Comparison of ENCODE assay signal across 16 cellular contexts in the genomic region with DNA sequence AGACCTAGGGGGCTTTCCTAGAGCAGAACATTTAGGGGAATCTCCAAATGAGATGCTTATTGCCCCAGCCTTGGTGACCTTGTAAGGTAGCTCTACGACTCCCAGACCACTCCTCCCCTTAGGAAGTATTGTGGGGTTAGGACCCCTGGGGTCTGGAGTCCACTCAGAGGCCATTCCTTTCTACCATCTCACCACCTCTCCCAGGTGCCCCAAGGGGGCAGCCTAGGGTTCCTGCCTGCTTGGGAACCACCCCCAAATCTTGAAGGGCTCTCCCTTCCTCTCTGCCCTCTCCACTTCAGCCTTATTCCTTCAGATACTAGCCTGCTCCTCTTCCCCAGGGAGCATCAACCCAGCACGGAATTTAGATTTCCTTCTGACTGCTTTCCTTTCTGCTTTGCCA. TPM values are rescaled to one million over a fixed set of nuclear protein-coding genes. Genes with fewer than 3 reads are reported as not detected.
DNase-seq lines count a peak whose midpoint lies in the region; ATAC-seq and TF ChIP-seq lines count a peak whose summit lies in the region.
"Had no signal": no experiment of that assay in that cellular context is flagged by ENCODE, and none has a peak within 500 bp of the region (broad histone marks: within the 10 kb centered on the region; RNA-seq: fewer than 3 reads in every experiment).

No MANE protein-coding gene starts in this region.

- TF ChIP-seq CTCF in GM23338 (conservative IDR thresholded peaks at IDR 0.05; ENCODE audit: low read depth in 2 of 2): peak; percentile 46 to 51; a peak in 3 of 4 replicates
- 0 out of 2 replicates have a peak, but pooled peaks have one; percentile 8 for TF ChIP-seq CTCF in OCI-LY3 (IDR thresholded peaks at IDR 0.05; ENCODE audit: low read depth, low read length)
- no peak for TF ChIP-seq CTCF in esophagus muscularis mucosa (IDR thresholded peaks at IDR 0.05)
- TF ChIP-seq CTCF in prostate gland (IDR thresholded peaks at IDR 0.05): no peak

- TF ChIP-seq EP300 in esophagus muscularis mucosa (IDR thresholded peaks at IDR 0.05): no peak

- no peaks in the 10 kb centered on the region for H3K79me2 ChIP-seq in GM23338 (replicated peaks; ENCODE audit: insufficient read depth)
- H3K79me2 ChIP-seq in OCI-LY3 (ENCODE audit: low read length): no peaks in the 10 kb centered on the region
- H3K79me2 ChIP-seq in Karpas-422 (ENCODE audit: low read length): no peaks in the 10 kb centered on the region

- H3K27me3 Mint-ChIP-seq in GM23338 (ENCODE audit: insufficient read depth, low read depth, poor library complexity): peaks cover 3% of the 10 kb centered on the region

- no peaks in the 10 kb centered on the region for H3F3A ChIP-seq in GM23338 (replicated peaks; ENCODE audit: low read depth)

- H4K20me1 ChIP-seq in GM23338 (replicated peaks; ENCODE audit: insufficient read depth) (no peaks in the 10 kb centered on the region), OCI-LY3 (ENCODE audit: insufficient read depth, low read length) (no peaks in the 10 kb centered on the region), Karpas-422 (ENCODE audit: insufficient read depth, low read depth, low read length) (no peaks in the 10 kb centered on the region)
- H4K20me1 ChIP-seq: BLaER1 treated with 17β-estradiol and CSF1 and Interleukin-3, amounts not matched to agents 10 nM and 100 nM had no signal

- no peak overlapping the region for H2AFZ ChIP-seq in GM23338
- no peak overlapping the region for H2AFZ ChIP-seq in OCI-LY3 (ENCODE audit: low read depth, low read length)
- H2AFZ ChIP-seq in Karpas-422 (ENCODE audit: low read length): no peak overlapping the region
- H2AFZ ChIP-seq: GM23248 had no signal

- H3K4me3 ChIP-seq in GM23338 (no peak overlapping the region), OCI-LY3 (ENCODE audit: low read length) (no peak overlapping the region), esophagus muscularis mucosa (no peak overlapping the region), prostate gland (no peak overlapping the region), Karpas-422 (ENCODE audit: low read length) (no peak overlapping the region)
- H3K4me3 ChIP-seq: BLaER1 treated with 17β-estradiol and CSF1 and Interleukin-3, amounts not matched to agents 10 nM and 100 nM; GM12878; GM23248; K562 had no signal

- H3K27ac ChIP-seq in GM23338 (ENCODE audit: low read depth): no peak overlapping the region
- no peak overlapping the region for H3K27ac ChIP-seq in OCI-LY3 (ENCODE audit: low read length)
- H3K27ac ChIP-seq in esophagus muscularis mucosa (replicated peaks in 1 of 4): no peak overlapping the region
- no peak overlapping the region for H3K27ac ChIP-seq in prostate gland
- H3K27ac ChIP-seq in Karpas-422 (ENCODE audit: low read length): no peak overlapping the region
- H3K27ac ChIP-seq: BLaER1 treated with 17β-estradiol and CSF1 and Interleukin-3, amounts not matched to agents 10 nM and 100 nM; GM23248 had no signal

- peaks cover 2% of the 10 kb centered on the region; the same call in 1 of the 2 replicates for H3K9me2 ChIP-seq in GM23338 (ENCODE audit: insufficient read depth)
- no peaks in the 10 kb centered on the region for H3K9me2 ChIP-seq in Karpas-422 (replicated peaks; ENCODE audit: insufficient read depth, low read length)

- no peak overlapping the region for H3K4me3 Mint-ChIP-seq in GM23338
- H3K4me3 Mint-ChIP-seq: CD4-positive, CD25-positive, alpha-beta regulatory T cell had no signal

- H3K36me3 Mint-ChIP-seq in GM23338 (ENCODE audit: low read depth): no peaks in the 10 kb centered on the region
- H3K36me3 Mint-ChIP-seq: CD4-positive, CD25-positive, alpha-beta regulatory T cell had no signal

- H3K27ac Mint-ChIP-seq in GM23338: no peak overlapping the region
- H3K27ac Mint-ChIP-seq: CD4-positive, CD25-positive, alpha-beta regulatory T cell had no signal

- peak; percentile 93 for ATAC-seq in GM23338
- ATAC-seq: GM12878, K562 had no signal

- H3K9me3 ChIP-seq in OCI-LY3 (ENCODE audit: insufficient read depth, low read length): no peaks in the 10 kb centered on the region
- H3K9me3 ChIP-seq in esophagus muscularis mucosa: no peaks in the 10 kb centered on the region
- H3K9me3 ChIP-seq in prostate gland: no peaks in the 10 kb centered on the region
- no peaks in the 10 kb centered on the region for H3K9me3 ChIP-seq in Karpas-422 (ENCODE audit: low read length)

- no peak overlapping the region for H3K9ac ChIP-seq in OCI-LY3 (ENCODE audit: low read length)
- no peak overlapping the region for H3K9ac ChIP-seq in Karpas-422 (ENCODE audit: low read length)
- H3K9ac ChIP-seq: BLaER1 treated with 17β-estradiol and CSF1 and Interleukin-3, amounts not matched to agents 10 nM and 100 nM; GM23248 had no signal

- no peaks in the 10 kb centered on the region for H3K9me3 Mint-ChIP-seq in GM23338
- H3K9me3 Mint-ChIP-seq: CD4-positive, CD25-positive, alpha-beta regulatory T cell had no signal

- 63% methylated on average over 2 of the region's 2 CpGs for WGBS in esophagus muscularis mucosa
- WGBS in prostate gland: 80% methylated on average over 2 of the region's 2 CpGs

- TF ChIP-seq POLR2A in esophagus muscularis mucosa (IDR thresholded peaks at IDR 0.05; ENCODE audit: low read depth): no peak
- TF ChIP-seq POLR2A in prostate gland (IDR thresholded peaks at IDR 0.05): no peak

- H3K27me3 ChIP-seq in GM23338 (ENCODE audit: insufficient read depth) (no peaks in the 10 kb centered on the region), OCI-LY3 (ENCODE audit: low read depth, low read length) (no peaks in the 10 kb centered on the region; the same call in 1 of the 2 replicates), esophagus muscularis mucosa (peaks cover 0 to 8% (median 0%) of the 10 kb centered on the region in 4 donors), prostate gland (replicated peaks; ENCODE audit: insufficient read depth) (no peaks in the 10 kb centered on the region), Karpas-422 (ENCODE audit: low read length) (no peaks in the 10 kb centered on the region)
- H3K27me3 ChIP-seq: BLaER1 treated with 17β-estradiol and CSF1 and Interleukin-3, amounts not matched to agents 10 nM and 100 nM had no signal

- intact Hi-C loops in esophagus muscularis mucosa (cut with DNase I): no loop called here
- intact Hi-C loops in prostate gland (cut with DNase I): no loop called here

- no peak overlapping the region for H3K4me2 ChIP-seq in GM23338
- no peak overlapping the region for H3K4me2 ChIP-seq in OCI-LY3 (ENCODE audit: low read length)
- H3K4me2 ChIP-seq in Karpas-422 (ENCODE audit: low read depth, low read length, poor library complexity, severe bottlenecking): no peak overlapping the region
- H3K4me2 ChIP-seq: BLaER1 treated with 17β-estradiol and CSF1 and Interleukin-3, amounts not matched to agents 10 nM and 100 nM had no signal

- H3K36me3 ChIP-seq in GM23338 (ENCODE audit: insufficient read depth) (no peaks in the 10 kb centered on the region), OCI-LY3 (replicated peaks; ENCODE audit: low read depth, low read length) (no peaks in the 10 kb centered on the region), esophagus muscularis mucosa (no peaks in the 10 kb centered on the region), prostate gland (no peaks in the 10 kb centered on the region), Karpas-422 (ENCODE audit: insufficient read depth, low read length) (no peaks in the 10 kb centered on the region)
- H3K36me3 ChIP-seq: BLaER1 treated with 17β-estradiol and CSF1 and Interleukin-3, amounts not matched to agents 10 nM and 100 nM had no signal

- DNase-seq in GM23338 (ENCODE audit: low spot score): peak; percentile 72
- peak; percentile 53 for DNase-seq in esophagus muscularis mucosa (ENCODE audit: extremely low spot score)
- no peak for DNase-seq in prostate gland (ENCODE audit: low spot score)
- no peak for DNase-seq in amygdala (lab: John Stamatoyannopoulos, UW)
- DNase-seq in Karpas-422: no peak
- no peak for DNase-seq in NCI-H446 (lab: John Stamatoyannopoulos, UW)
- DNase-seq: ACHN; CD4-positive, CD25-positive, alpha-beta regulatory T cell; DMS53; GF-D8; GM23248; HCEC 1CT had no signal

- peaks cover 4% of the 10 kb centered on the region for H3K4me1 Mint-ChIP-seq in GM23338
- H3K4me1 Mint-ChIP-seq: CD4-positive, CD25-positive, alpha-beta regulatory T cell had no signal

- H3K4me1 ChIP-seq in GM23338 (ENCODE audit: insufficient read depth) (peaks cover 3% of the 10 kb centered on the region; the same call in 1 of the 2 replicates), OCI-LY3 (ENCODE audit: low read length) (peaks cover 21% of the 10 kb centered on the region), esophagus muscularis mucosa (no peaks in the 10 kb centered on the region), prostate gland (replicated peaks) (no peaks in the 10 kb centered on the region), Karpas-422 (ENCODE audit: low read length) (no peaks in the 10 kb centered on the region)

TF ChIP-seq in GM23338, 12 proteins besides CTCF, POLR2A, EP300 and RAD21 (continues in another document):
- TF ChIP-seq JUNB (IDR thresholded peaks at IDR 0.05; ENCODE audit: unreplicated experiment) (no peak), EZH2 (IDR thresholded peaks at IDR 0.05; ENCODE audit: low read depth, unreplicated experiment) (no peak), ZNF331 (CRISPR knock-in tag; IDR thresholded peaks at IDR 0.05; ENCODE audit: low read depth) (no peak), EZH2phosphoT487 (IDR thresholded peaks at IDR 0.05; ENCODE audit: unreplicated experiment) (no peak), CREB1 (CRISPR knock-in tag; IDR thresholded peaks at IDR 0.05; ENCODE audit: low read depth) (no peak)

RNA-seq across cellular contexts. Expression of a gene that starts 17.5 kb away (rescaled TPM):
- 43.5 and 45.9 TPM in 2 replicates for total RNA-seq in GM23338 (2014; rRNA removed; shearing (Covaris generic))
- 6.7 and 7.2 TPM in 2 replicates for polyA plus RNA-seq in GM23338 (2016; fragmentation: Nextera tagmentation; extraction: Ambion mirVana)
- 10 to 100 TPM; 24.5 to 45.9 (median 37.4) TPM for total RNA-seq in esophagus muscularis mucosa
- 10 to 100 TPM; 16.6 to 36.6 TPM for total RNA-seq in prostate gland
- not detected in 2 replicates for total RNA-seq in Karpas-422 (2014; rRNA removed; shearing (Covaris generic); ENCODE audit: low replicate concordance)

RNA-seq across cellular contexts. Expression of a gene that starts 43.9 kb away (rescaled TPM):
- total RNA-seq in GM23338 (2014; rRNA removed; shearing (Covaris generic)): 15.2 and 18.4 TPM in 2 replicates
- polyA plus RNA-seq in GM23338 (2016; fragmentation: Nextera tagmentation; extraction: Ambion mirVana): 9.5 and 10.7 TPM in 2 replicates
- 10 to 100 TPM; 30.3 to 57.0 (median 50.3) TPM for total RNA-seq in esophagus muscularis mucosa
- 10 to 100 TPM; 42.5 to 91.5 TPM for total RNA-seq in prostate gland
- 1.6 TPM in 1 of 2 replicates, not detected in the other for total RNA-seq in Karpas-422 (2014; rRNA removed; shearing (Covaris generic); ENCODE audit: low replicate concordance)
- total RNA-seq: CD4-positive, CD25-positive, alpha-beta regulatory T cell had no signal

Comparison
In these comparisons a context has a peak if more than half of its experiments do, and no peak if none do; other contexts are left out.
1. DNase-seq: peak in GM23338 (single experiment) and esophagus muscularis mucosa (single experiment); none in prostate gland (single experiment), amygdala (0 of 56), Karpas-422 (single experiment) and NCI-H446 (0 of 2).
2. CTCF ChIP-seq: peak in GM23338 (2 of 2) and OCI-LY3 (single experiment); none in esophagus muscularis mucosa (0 of 3) and prostate gland (0 of 4).
3. RNA of a gene that starts 17.5 kb away (total RNA-seq): 43.5 to 45.9 TPM in GM23338, 24.5 to 45.9 TPM in esophagus muscularis mucosa and 16.6 to 36.6 TPM in prostate gland; not detected in Karpas-422; every median in the first group is over 10 times any median in the second.